1 cellular context compared by ENCODE assay signal in the genomic region with DNA sequence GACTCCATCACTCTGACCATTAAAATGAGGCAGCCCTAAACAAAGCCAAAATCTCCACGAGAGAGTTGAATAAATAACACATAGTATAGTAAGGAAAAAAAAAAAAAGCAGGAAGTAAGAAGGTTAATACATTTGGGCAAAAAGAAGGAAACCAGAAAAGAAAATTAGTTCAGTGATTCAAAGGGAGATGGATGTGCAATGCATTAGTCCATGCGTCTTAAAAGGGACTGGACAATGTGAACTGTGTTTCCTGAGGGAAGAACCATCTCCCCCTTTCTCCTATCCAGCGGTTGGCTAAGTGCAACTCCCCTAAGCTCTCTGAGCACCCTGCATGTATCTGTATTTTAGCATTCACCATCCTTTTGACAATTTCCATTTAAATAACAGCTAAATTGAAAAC.
TF ChIP-seq lines count a peak whose summit lies in the region.

No MANE protein-coding gene starts in this region.

TF ChIP-seq in H1, 55 proteins besides CTCF, POLR2A, EP300 and RAD21:
- TF ChIP-seq, protein P1, sequence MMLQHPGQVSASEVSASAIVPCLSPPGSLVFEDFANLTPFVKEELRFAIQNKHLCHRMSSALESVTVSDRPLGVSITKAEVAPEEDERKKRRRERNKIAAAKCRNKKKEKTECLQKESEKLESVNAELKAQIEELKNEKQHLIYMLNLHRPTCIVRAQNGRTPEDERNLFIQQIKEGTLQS (IDR thresholded peaks at IDR 0.05; ENCODE audit: insufficient read depth, low read depth, low read length): no peak
- TF ChIP-seq SP4 (IDR thresholded peaks at IDR 0.05; ENCODE audit: low read length): no peak
